8 cellular contexts compared by ENCODE assay signal in genomic region chr15:52528465-52529288, GRCh38. TPM values are rescaled to one million over a fixed set of nuclear protein-coding genes. Genes with fewer than 3 reads are reported as not detected.
DNase-seq lines count a peak whose midpoint lies in the region; ATAC-seq lines count a peak whose summit lies in the region.

Gene MYO5A (minus strand): TSS chr15:52528880. CDS start chr15:52528806, 74 bp downstream.

- H3K4ac ChIP-seq in mesenchymal stem cell (ENCODE audit: low read depth in 1 of 2, low read length in 2 of 2), result peak within 1 kb of the TSS; percentile 35 to 56

- peak within 1 kb of the TSS in 1 of 2 experiments; percentile 92 for H3K23ac ChIP-seq in mesenchymal stem cell (ENCODE audit: low read length in 2 of 2)

- no peak within 1 kb of the TSS for H4K91ac ChIP-seq in mesenchymal stem cell (ENCODE audit: low read length)

- no peaks in the 10 kb centered on the region for H3K9me3 ChIP-seq in mesenchymal stem cell (ENCODE audit: control insufficient read depth, low read length)

- peak within 1 kb of the TSS in 1 of 2 experiments; percentile 60 for H2BK12ac ChIP-seq in mesenchymal stem cell (ENCODE audit: low read length in 2 of 2)

- H3K79me1 ChIP-seq in mesenchymal stem cell (replicated peaks; ENCODE audit: low read length, poor library complexity, severe bottlenecking), result peaks cover 6% of the 10 kb centered on the region

- peak within 1 kb of the TSS; percentile 82 to 93 for H3K4me3 ChIP-seq in mesenchymal stem cell (ENCODE audit: insufficient read depth in 1 of 2, low read depth in 1 of 2, low read length in 2 of 2)

- POLR2A ChIA-PET in activated CD8-positive, alpha-beta T cell treated with anti-CD3 and anti-CD28 coated beads, Interleukin-2, amount 10 ng/mL, durations not matched to agents 7 days and 5 days (lab: Charles Lee), result interaction anchor here (0.6 to 2.1 kb wide), 7 partner anchors 9 to 62 kb away, joined by 3 to 5 read pairs (median 3); partner anchors contain the start of gene ARPP19

- peaks cover 36% of the 10 kb centered on the region for H3K4me1 Mint-ChIP-seq in activated CD8-positive, alpha-beta T cell treated with anti-CD3 and anti-CD28 coated beads, Interleukin-2, amount 10 ng/mL, durations not matched to agents 7 days and 5 days (ENCODE audit: low read depth)

- peaks cover 9 to 19% of the 10 kb centered on the region in 2 experiments for H3K27me3 ChIP-seq in mesenchymal stem cell (ENCODE audit: control insufficient read depth in 1 of 2, insufficient read depth in 1 of 2, low read length in 2 of 2)

- H3K14ac ChIP-seq in mesenchymal stem cell (ENCODE audit: low read length in 2 of 2), result peak within 1 kb of the TSS in 1 of 2 experiments; percentile 88

- H3K18ac ChIP-seq in mesenchymal stem cell (ENCODE audit: low read depth in 1 of 2, low read length in 2 of 2), result peak within 1 kb of the TSS; percentile 80 to 85

- peak within 1 kb of the TSS; percentile 95 for H3K4me3 Mint-ChIP-seq in activated CD8-positive, alpha-beta T cell treated with anti-CD3 and anti-CD28 coated beads, Interleukin-2, amount 10 ng/mL, durations not matched to agents 7 days and 5 days

- ATAC-seq in GM18873 (IDR thresholded peaks at IDR 0.05; ENCODE audit: low FRiP score, unreplicated experiment) (peak; percentile 71), HG03108 (IDR thresholded peaks at IDR 0.05; ENCODE audit: unreplicated experiment) (peak; percentile 79)
- peak; percentile 92 for ATAC-seq in activated CD8-positive, alpha-beta T cell treated with anti-CD3 and anti-CD28 coated beads, Interleukin-2, amount 10 ng/mL, durations not matched to agents 7 days and 5 days

- no peaks in the 10 kb centered on the region for H3K9me3 Mint-ChIP-seq in activated CD8-positive, alpha-beta T cell treated with anti-CD3 and anti-CD28 coated beads, Interleukin-2, amount 10 ng/mL, durations not matched to agents 7 days and 5 days (ENCODE audit: insufficient read depth)

- H3K4me2 ChIP-seq in mesenchymal stem cell (ENCODE audit: low read length, poor library complexity, severe bottlenecking), result peak within 1 kb of the TSS; percentile 99

- H2AFZ ChIP-seq in mesenchymal stem cell (ENCODE audit: low read depth, low read length), result peak within 1 kb of the TSS; percentile 94

- no peak within 1 kb of the TSS for H2BK5ac ChIP-seq in mesenchymal stem cell (ENCODE audit: low read depth, low read length, poor library complexity, severe bottlenecking)

- H2AK5ac ChIP-seq in mesenchymal stem cell (ENCODE audit: low read length, severe bottlenecking), result no peak within 1 kb of the TSS

- H3K27ac ChIP-seq in mesenchymal stem cell (ENCODE audit: low read length, poor library complexity, severe bottlenecking), result no peak within 1 kb of the TSS

- H3K36me3 Mint-ChIP-seq in activated CD8-positive, alpha-beta T cell treated with anti-CD3 and anti-CD28 coated beads, Interleukin-2, amount 10 ng/mL, durations not matched to agents 7 days and 5 days (ENCODE audit: low read depth), result peaks cover 8% of the 10 kb centered on the region

- peaks cover 5% of the 10 kb centered on the region for H3K4me1 ChIP-seq in mesenchymal stem cell (ENCODE audit: control insufficient read depth, insufficient read depth, low read depth, low read length)

- H3K27ac Mint-ChIP-seq in activated CD8-positive, alpha-beta T cell treated with anti-CD3 and anti-CD28 coated beads, Interleukin-2, amount 10 ng/mL, durations not matched to agents 7 days and 5 days, result peak within 1 kb of the TSS; percentile 87

- no peaks in the 10 kb centered on the region for H3K36me3 ChIP-seq in mesenchymal stem cell (ENCODE audit: control insufficient read depth in 1 of 2, insufficient read depth in 2 of 2, low read depth in 1 of 2, low read length in 2 of 2)

- peak within 1 kb of the TSS; percentile 92 for H3K9ac ChIP-seq in mesenchymal stem cell (ENCODE audit: low read length)

- under 1% methylated on average over 55 of the region's 103 CpGs for WGBS in mesenchymal stem cell

- peak; percentile 91 for DNase-seq in AG20443 (ENCODE audit: low spot score)
- peak; percentile 19 for DNase-seq in NCI-H510A treated with DMSO at 0.1 percent for 48 hours (lab: John Stamatoyannopoulos, UW)
- peak; percentile 85 for DNase-seq in activated CD8-positive, alpha-beta T cell treated with anti-CD3 and anti-CD28 coated beads, Interleukin-2, amount 10 ng/mL, durations not matched to agents 7 days and 5 days
- DNase-seq in effector CD8-positive, alpha-beta T cell (lab: John Stamatoyannopoulos, UW), result peak; percentile 49
- peak; percentile 72 for DNase-seq in mesenchymal stem cell
- DNase-seq in stimulated activated CD8-positive, alpha-beta memory T cell treated with anti-CD3 and anti-CD28 coated beads, Interleukin-12 subunit alpha, Interleukin-12 subunit beta, amount 100 ng/mL, for 4 hours (ENCODE audit: low read depth), result peak; percentile 69

- peak within 1 kb of the TSS; percentile 84 for H2BK15ac ChIP-seq in mesenchymal stem cell (ENCODE audit: low read depth, poor library complexity, severe bottlenecking)

- H2BK120ac ChIP-seq in mesenchymal stem cell (ENCODE audit: low read depth, low read length), result peak within 1 kb of the TSS; percentile 92

- peak within 1 kb of the TSS; percentile 80 for H4K8ac ChIP-seq in mesenchymal stem cell (ENCODE audit: low read length)

- CTCF ChIA-PET in activated CD8-positive, alpha-beta T cell treated with anti-CD3 and anti-CD28 coated beads, Interleukin-2, amount 10 ng/mL, durations not matched to agents 7 days and 5 days (lab: Charles Lee), result interaction anchor here (0.6 to 2.5 kb wide), 12 partner anchors 21 to 272 kb away, joined by 3 to 12 read pairs (median 4); no protein-coding TSS in a partner anchor

- H3K27me3 Mint-ChIP-seq in activated CD8-positive, alpha-beta T cell treated with anti-CD3 and anti-CD28 coated beads, Interleukin-2, amount 10 ng/mL, durations not matched to agents 7 days and 5 days (ENCODE audit: low read depth), result peaks cover 25% of the 10 kb centered on the region

RNA-seq across cellular contexts. Expression of gene MYO5A, which starts in this region (rescaled TPM):
- 10 to 100 TPM; 34.8 to 37.4 TPM for total RNA-seq in activated CD8-positive, alpha-beta T cell treated with anti-CD3 and anti-CD28 coated beads, Interleukin-2, amount 10 ng/mL, durations not matched to agents 7 days and 5 days
- polyA plus RNA-seq in mesenchymal stem cell (2013, experiment 1 of 2), result 13.1 TPM
- 11.6 TPM for polyA plus RNA-seq in mesenchymal stem cell (2013, experiment 2 of 2)

Comparison
In these comparisons a context has a peak if more than half of its experiments do, and no peak if none do; other contexts are left out.
1. DNase-seq: peak in every context shown above with its lines; median percentile 91 in AG20443; 85 in activated CD8-positive, alpha-beta T cell treated with anti-CD3 and anti-CD28 coated beads, Interleukin-2, amount 10 ng/mL, durations not matched to agents 7 days and 5 days; 72 in mesenchymal stem cell; 69 in stimulated activated CD8-positive, alpha-beta memory T cell treated with anti-CD3 and anti-CD28 coated beads, Interleukin-12 subunit alpha, Interleukin-12 subunit beta, amount 100 ng/mL, for 4 hours; 49 in effector CD8-positive, alpha-beta T cell; 19 in NCI-H510A treated with DMSO at 0.1 percent for 48 hours.